ENCODE assay signal across 17 cellular contexts in the genomic region with DNA sequence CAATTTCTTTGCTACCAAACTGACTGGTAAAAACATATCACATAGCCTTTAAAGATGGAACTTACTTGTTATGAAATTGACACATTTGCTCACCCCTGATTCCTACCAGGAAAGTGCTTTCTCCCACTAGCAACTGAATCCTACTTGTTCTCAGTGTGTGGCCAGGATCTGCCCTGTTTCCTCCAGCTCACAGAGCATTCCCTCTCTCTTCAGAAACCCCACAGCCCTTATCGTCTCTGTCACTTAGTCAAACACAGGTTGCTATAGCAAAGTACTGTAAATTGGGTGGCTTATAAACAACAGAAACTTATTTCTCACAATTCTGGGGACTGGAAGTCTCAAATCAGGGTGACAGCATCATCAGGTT.
DNase-seq lines count a peak whose midpoint lies in the region; ATAC-seq, FAIRE-seq and TF ChIP-seq lines count a peak whose summit lies in the region.
"Had no signal": no experiment of that assay in that cellular context is flagged by ENCODE, and none has a peak within 500 bp of the region (broad histone marks: within the 10 kb centered on the region; RNA-seq: fewer than 3 reads in every experiment).

No MANE protein-coding gene starts in this region.

- no peaks in the 10 kb centered on the region for H3K27me3 Mint-ChIP-seq in osteocyte (ENCODE audit: unreplicated experiment)
- H3K27me3 Mint-ChIP-seq: dendritic cell treated with granulocyte-macrophage colony-stimulating factor and Interleukin-4, amounts not matched to agents 40 ng/mL and 50 ng/mL, for 4 days had no signal

- no peaks in the 10 kb centered on the region for H3K36me3 ChIP-seq in esophagus muscularis mucosa

- DNase-seq in AG20443 (ENCODE audit: low spot score) (peak; percentile 43), RPMI7951 (ENCODE audit: low read depth) (peak; percentile 73), esophagus muscularis mucosa (ENCODE audit: extremely low spot score) (peak; percentile 55), osteocyte (ENCODE audit: extremely low spot score, unreplicated experiment) (no peak), frontal cortex (ENCODE audit: low spot score in 2 of 2) (no peak)
- DNase-seq: activated CD8-positive, alpha-beta memory T cell treated with anti-CD3 and anti-CD28 coated beads, Interleukin-2, amount 50 U/mL, for 4 hours; C1 segment of cervical spinal cord; NCI-H1930; NCI-H69; SIG-M5; stimulated activated CD4-positive, alpha-beta T cell treated with anti-CD3 and anti-CD28 coated beads, Interleukin-4, amount 100 ng/mL, for 24 hours had no signal

- TF ChIP-seq CTCF in esophagus muscularis mucosa (IDR thresholded peaks at IDR 0.05), result no peak
- TF ChIP-seq CTCF in osteocyte (IDR thresholded peaks at IDR 0.05), result no peak

- no peak overlapping the region for H3K4me3 ChIP-seq in esophagus muscularis mucosa

- intact Hi-C loops in esophagus muscularis mucosa (cut with DNase I), result no loop called here

- H3K27ac Mint-ChIP-seq in osteocyte (ENCODE audit: unreplicated experiment), result peak overlapping the region; percentile 96
- H3K27ac Mint-ChIP-seq: activated naive CD8-positive, alpha-beta T cell; dendritic cell treated with granulocyte-macrophage colony-stimulating factor and Interleukin-4, amounts not matched to agents 40 ng/mL and 50 ng/mL, for 4 days; stimulated activated effector memory CD8-positive, alpha-beta T cell treated with anti-CD3 and anti-CD28 coated beads, Interleukin-12 subunit alpha, Interleukin-12 subunit beta, amount 100 ng/mL, for 72 hours had no signal

- no peaks in the 10 kb centered on the region for H3K27me3 ChIP-seq in esophagus muscularis mucosa

- H3K27ac ChIP-seq in esophagus muscularis mucosa (replicated peaks in 1 of 4), result no peak overlapping the region

- 58% methylated on average over 1 of the region's 1 CpG for WGBS in esophagus muscularis mucosa

- H3K9me3 Mint-ChIP-seq in osteocyte (ENCODE audit: unreplicated experiment), result no peaks in the 10 kb centered on the region
- H3K9me3 Mint-ChIP-seq: dendritic cell treated with granulocyte-macrophage colony-stimulating factor and Interleukin-4, amounts not matched to agents 40 ng/mL and 50 ng/mL, for 4 days had no signal

- no peak for TF ChIP-seq EP300 in esophagus muscularis mucosa (IDR thresholded peaks at IDR 0.05)

- TF ChIP-seq POLR2A in esophagus muscularis mucosa (IDR thresholded peaks at IDR 0.05; ENCODE audit: low read depth), result no peak

- peaks cover 0 to 7% (median 0%) of the 10 kb centered on the region in 4 donors for H3K4me1 ChIP-seq in esophagus muscularis mucosa

- H3K36me3 Mint-ChIP-seq in osteocyte (ENCODE audit: unreplicated experiment), result no peaks in the 10 kb centered on the region
- H3K36me3 Mint-ChIP-seq: activated naive CD8-positive, alpha-beta T cell; stimulated activated effector memory CD8-positive, alpha-beta T cell treated with anti-CD3 and anti-CD28 coated beads, Interleukin-12 subunit alpha, Interleukin-12 subunit beta, amount 100 ng/mL, for 72 hours had no signal

- peak overlapping the region; percentile 24 for H3K4me3 Mint-ChIP-seq in osteocyte (ENCODE audit: unreplicated experiment)
- H3K4me3 Mint-ChIP-seq: activated naive CD8-positive, alpha-beta T cell; dendritic cell treated with granulocyte-macrophage colony-stimulating factor and Interleukin-4, amounts not matched to agents 40 ng/mL and 50 ng/mL, for 4 days; stimulated activated effector memory CD8-positive, alpha-beta T cell treated with anti-CD3 and anti-CD28 coated beads, Interleukin-12 subunit alpha, Interleukin-12 subunit beta, amount 100 ng/mL, for 72 hours had no signal

- no peaks in the 10 kb centered on the region for H3K9me3 ChIP-seq in esophagus muscularis mucosa

- ATAC-seq in HG03460 (IDR thresholded peaks at IDR 0.05; ENCODE audit: unreplicated experiment) (no peak), GM18873 (IDR thresholded peaks at IDR 0.05; ENCODE audit: low FRiP score, unreplicated experiment) (no peak), GM18502 (IDR thresholded peaks at IDR 0.05; ENCODE audit: poor library complexity, unreplicated experiment) (no peak)
- ATAC-seq: stimulated activated effector memory CD8-positive, alpha-beta T cell treated with anti-CD3 and anti-CD28 coated beads, Interleukin-12 subunit alpha, Interleukin-12 subunit beta, amount 100 ng/mL, for 72 hours had no signal

- peaks cover 67% of the 10 kb centered on the region for H3K4me1 Mint-ChIP-seq in osteocyte (ENCODE audit: unreplicated experiment)
- H3K4me1 Mint-ChIP-seq: stimulated activated effector memory CD8-positive, alpha-beta T cell treated with anti-CD3 and anti-CD28 coated beads, Interleukin-12 subunit alpha, Interleukin-12 subunit beta, amount 100 ng/mL, for 72 hours had no signal

- FAIRE-seq in frontal cortex (lab: Jason Lieb, UNC), result no peak

Comparison
In these comparisons a context has a peak if more than half of its experiments do, and no peak if none do; other contexts are left out.
1. DNase-seq: peak in AG20443 (single experiment), RPMI7951 (single experiment) and esophagus muscularis mucosa (single experiment); none in osteocyte (single experiment) and frontal cortex (0 of 2).